1 cellular context compared by ENCODE assay signal in the genomic region with DNA sequence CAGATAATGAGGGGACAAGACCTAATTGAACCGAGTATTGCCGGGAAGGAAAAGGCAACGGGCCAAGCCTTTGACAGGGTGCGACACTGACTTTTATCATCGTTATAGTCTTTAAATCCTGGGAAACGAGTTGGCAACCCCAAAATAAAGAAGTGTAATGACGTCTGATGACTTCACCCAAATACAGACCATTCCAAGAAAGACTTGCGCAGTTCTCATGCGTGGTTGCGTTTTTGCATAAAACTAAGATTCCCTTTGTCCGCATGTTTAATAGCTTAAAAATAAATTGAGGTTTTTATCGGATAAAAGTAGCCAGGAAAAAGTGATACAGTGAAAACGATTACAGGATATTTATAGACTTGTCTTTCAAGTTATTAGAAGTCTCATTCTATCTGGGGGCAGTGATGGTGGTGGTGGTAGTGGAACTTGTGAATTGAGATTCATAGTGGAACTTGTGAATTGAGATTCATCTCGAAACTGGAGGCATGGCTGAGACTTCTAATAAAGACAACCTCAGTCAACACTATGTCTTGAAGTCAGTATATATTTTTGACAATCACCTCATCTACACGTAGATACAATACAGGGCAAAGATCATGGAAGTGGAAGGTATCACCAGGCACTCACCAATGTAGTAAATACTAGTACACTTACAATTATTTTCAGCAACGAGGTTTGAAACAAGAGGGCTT.
TF ChIP-seq lines count a peak whose summit lies in the region.

No MANE protein-coding gene starts in this region.

TF ChIP-seq in K562, 482 proteins besides CTCF, POLR2A, EP300 and RAD21 (continued from another document and continues in another):
- no peak; the same call in 1 of the 2 replicates for TF ChIP-seq ZNF592 (IDR thresholded peaks at IDR 0.05)
- 0 out of 2 replicates have a peak, but pooled peaks have one; percentile 1 for TF ChIP-seq NFATC3 (IDR thresholded peaks at IDR 0.05)
- TF ChIP-seq, protein P1, sequence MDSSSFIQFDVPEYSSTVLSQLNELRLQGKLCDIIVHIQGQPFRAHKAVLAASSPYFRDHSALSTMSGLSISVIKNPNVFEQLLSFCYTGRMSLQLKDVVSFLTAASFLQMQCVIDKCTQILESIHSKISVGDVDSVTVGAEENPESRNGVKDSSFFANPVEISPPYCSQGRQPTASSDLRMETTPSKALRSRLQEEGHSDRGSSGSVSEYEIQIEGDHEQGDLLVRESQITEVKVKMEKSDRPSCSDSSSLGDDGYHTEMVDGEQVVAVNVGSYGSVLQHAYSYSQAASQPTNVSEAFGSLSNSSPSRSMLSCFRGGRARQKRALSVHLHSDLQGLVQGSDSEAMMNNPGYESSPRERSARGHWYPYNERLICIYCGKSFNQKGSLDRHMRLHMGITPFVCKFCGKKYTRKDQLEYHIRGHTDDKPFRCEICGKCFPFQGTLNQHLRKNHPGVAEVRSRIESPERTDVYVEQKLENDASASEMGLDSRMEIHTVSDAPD (CRISPR knock-in tag; IDR thresholded peaks at IDR 0.05) = no peak
- TF ChIP-seq ZSCAN29 (IDR thresholded peaks at IDR 0.05) = 0 out of 2 replicates have a peak, but pooled peaks have one; percentile 2
- 0 out of 6 replicates have a peak, but pooled peaks of 1 of the 3 experiments have one; percentile 10 for TF ChIP-seq ZBTB11 (CRISPR knock-in tag; IDR thresholded peaks at IDR 0.05)
- no peak for TF ChIP-seq NONO (IDR thresholded peaks at IDR 0.05; ENCODE audit: low read depth in 2 of 2, low read length in 1 of 2)
- no peak for TF ChIP-seq LEF1 (IDR thresholded peaks at IDR 0.05)
- TF ChIP-seq ZBTB33 (CRISPR knock-in tag; IDR thresholded peaks at IDR 0.05) = no peak
- 0 out of 2 replicates have a peak, but pooled peaks have one; percentile 14 for TF ChIP-seq ZNF717 (CRISPR knock-in tag; IDR thresholded peaks at IDR 0.05)
- TF ChIP-seq HDAC1 (IDR thresholded peaks at IDR 0.05) = no peak
- TF ChIP-seq NBN (IDR thresholded peaks at IDR 0.05; ENCODE audit: low read depth) = 0 out of 2 replicates have a peak, but pooled peaks have one; percentile 33
- TF ChIP-seq SMAD3 (CRISPR knock-in tag; conservative IDR thresholded peaks at IDR 0.05) = no peak
- no peak; a peak in 1 of 4 replicates for TF ChIP-seq MLLT1 (IDR thresholded peaks at IDR 0.05)
- peak; percentile 54; the same call in 1 of the 2 replicates for TF ChIP-seq NFIC (IDR thresholded peaks at IDR 0.05)
- TF ChIP-seq PCBP1 (IDR thresholded peaks at IDR 0.05; ENCODE audit: low read depth, low read length, poor library complexity, severe bottlenecking) = no peak
- 0 out of 2 replicates have a peak, but pooled peaks have one; percentile 5 for TF ChIP-seq XRCC5 (IDR thresholded peaks at IDR 0.05; ENCODE audit: low read depth, low read length)
- TF ChIP-seq NFXL1 (CRISPR knock-in tag; IDR thresholded peaks at IDR 0.05) = 0 out of 2 replicates have a peak, but pooled peaks have one; percentile 48
- no peak for TF ChIP-seq RAD51 (IDR thresholded peaks at IDR 0.05; ENCODE audit: borderline replicate concordance, low read depth)
- TF ChIP-seq EZH2 (IDR thresholded peaks at IDR 0.05; ENCODE audit: borderline replicate concordance, low read depth, low read length) = no peak
- TF ChIP-seq, protein P2, sequence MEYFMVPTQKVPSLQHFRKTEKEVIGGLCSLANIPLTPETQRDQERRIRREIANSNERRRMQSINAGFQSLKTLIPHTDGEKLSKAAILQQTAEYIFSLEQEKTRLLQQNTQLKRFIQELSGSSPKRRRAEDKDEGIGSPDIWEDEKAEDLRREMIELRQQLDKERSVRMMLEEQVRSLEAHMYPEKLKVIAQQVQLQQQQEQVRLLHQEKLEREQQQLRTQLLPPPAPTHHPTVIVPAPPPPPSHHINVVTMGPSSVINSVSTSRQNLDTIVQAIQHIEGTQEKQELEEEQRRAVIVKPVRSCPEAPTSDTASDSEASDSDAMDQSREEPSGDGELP (CRISPR knock-in tag; IDR thresholded peaks at IDR 0.05; ENCODE audit: borderline replicate concordance) = no peak
- peak; percentile 32 for TF ChIP-seq PRDM10 (IDR thresholded peaks at IDR 0.05; ENCODE audit: partially characterized antibody)
- 0 out of 2 replicates have a peak, but pooled peaks have one; percentile 8 for TF ChIP-seq TRIM28 (IDR thresholded peaks at IDR 0.05)
- TF ChIP-seq STAT5B (CRISPR knock-in tag; IDR thresholded peaks at IDR 0.05) = no peak
- no peak for TF ChIP-seq RBM25 (IDR thresholded peaks at IDR 0.05; ENCODE audit: low read depth, low read length, severe bottlenecking)
- no peak for TF ChIP-seq SRF (CRISPR knock-in tag; IDR thresholded peaks at IDR 0.05)
- no peak for TF ChIP-seq PHB (CRISPR knock-in tag; IDR thresholded peaks at IDR 0.05)
- TF ChIP-seq MYNN (IDR thresholded peaks at IDR 0.05) = no peak
- TF ChIP-seq MYNN (CRISPR knock-in tag; IDR thresholded peaks at IDR 0.05) = no peak
